26 cellular contexts compared by ENCODE assay signal in genomic region chr21:41964171-41964570, GRCh38.
"Had no signal": no experiment of that assay in that cellular context is flagged by ENCODE, and none has a peak within 500 bp of the region (broad histone marks: within the 10 kb centered on the region; RNA-seq: fewer than 3 reads in every experiment).

No MANE protein-coding gene starts in this region.

- H3K4me1 ChIP-seq: uterus had no signal

- H2AFZ ChIP-seq: neural progenitor cell had no signal

- H3K9ac ChIP-seq: neural progenitor cell had no signal

- DNase-seq: activated CD4-positive, alpha-beta T cell treated with anti-CD3 and anti-CD28 coated beads for 36 hours; activated CD4-positive, CD25-positive, alpha-beta regulatory T cell; activated CD8-positive, alpha-beta T cell treated with anti-CD3 and anti-CD28 coated beads, Interleukin-2, amount 10 ng/mL, durations not matched to agents 7 days and 5 days; activated naive CD8-positive, alpha-beta T cell treated with anti-CD3 and anti-CD28 coated beads, Interleukin-2, amount 50 U/mL, for 24 hours; amygdala; caudate nucleus; mammary epithelial cell; midbrain; naive thymus-derived CD4-positive, alpha-beta T cell; stimulated activated CD4-positive, alpha-beta T cell treated with anti-CD3 and anti-CD28 coated beads, Interleukin-4, amount 100 ng/mL, for 24 hours; T-helper 1 cell had no signal

- ATAC-seq: activated CD4-positive, alpha-beta T cell treated with anti-CD3 and anti-CD28 coated beads for 36 hours; activated CD8-positive, alpha-beta T cell treated with anti-CD3 and anti-CD28 coated beads, Interleukin-2, amount 10 ng/mL, durations not matched to agents 7 days and 5 days; activated naive CD8-positive, alpha-beta T cell treated with anti-CD3 and anti-CD28 coated beads, Interleukin-2, amount 50 U/mL, for 24 hours; naive thymus-derived CD4-positive, alpha-beta T cell; sciatic nerve; stimulated activated effector memory CD8-positive, alpha-beta T cell treated with anti-CD3 and anti-CD28 coated beads, Interleukin-12 subunit alpha, Interleukin-12 subunit beta, amount 100 ng/mL, for 72 hours had no signal

- H3K4me1 Mint-ChIP-seq: activated CD4-positive, alpha-beta T cell treated with anti-CD3 and anti-CD28 coated beads for 36 hours had no signal

- H3K9me3 Mint-ChIP-seq: activated naive CD4-positive, alpha-beta T cell treated with anti-CD3 and anti-CD28 coated beads, Interleukin-2, amount 50 U/mL, for 24 hours; activated naive CD8-positive, alpha-beta T cell treated with anti-CD3 and anti-CD28 coated beads, Interleukin-2, amount 50 U/mL, for 24 hours; activated T-cell treated with anti-CD3 and anti-CD28 coated beads, Interleukin-2, amount 50 U/mL, for 24 hours; stimulated activated effector memory CD8-positive, alpha-beta T cell treated with anti-CD3 and anti-CD28 coated beads, Interleukin-12 subunit alpha, Interleukin-12 subunit beta, amount 100 ng/mL, for 72 hours; stimulated activated naive CD8-positive, alpha-beta T cell treated with anti-CD3 and anti-CD28 coated beads, Interleukin-15, Interleukin-2, amounts not matched to agents 100 ng/mL and 50 ng/mL, for 24 hours; T-helper 2 cell treated with Interferon-gamma antibody and Interleukin-4, amounts not matched to agents 5 μg/mL and 100 μg/mL, for 36 hours; type B pancreatic cell had no signal

- H3K27me3 ChIP-seq: neural progenitor cell, uterus had no signal

- H3K4me3 ChIP-seq: neural progenitor cell, skin epidermis, uterus had no signal

- H3K4me2 ChIP-seq: neural progenitor cell had no signal

- FAIRE-seq: endometrium, frontal cortex, islet of Langerhans had no signal

- H3K9me3 ChIP-seq: uterus had no signal

- H3K27me3 Mint-ChIP-seq: stimulated activated naive CD8-positive, alpha-beta T cell treated with anti-CD3 and anti-CD28 coated beads, Interleukin-15, Interleukin-2, amounts not matched to agents 100 ng/mL and 50 ng/mL, for 24 hours; type B pancreatic cell had no signal

- H3K27ac ChIP-seq: epithelial cell of prostate, neural progenitor cell, skin epidermis, uterus had no signal

- H3K4me3 Mint-ChIP-seq: activated CD4-positive, alpha-beta T cell treated with anti-CD3 and anti-CD28 coated beads for 36 hours; activated CD8-positive, alpha-beta T cell treated with anti-CD3 and anti-CD28 coated beads, Interleukin-2, amount 10 ng/mL, durations not matched to agents 7 days and 5 days; activated naive CD4-positive, alpha-beta T cell treated with anti-CD3 and anti-CD28 coated beads, Interleukin-2, amount 50 U/mL, for 24 hours; activated naive CD8-positive, alpha-beta T cell treated with anti-CD3 and anti-CD28 coated beads, Interleukin-2, amount 50 U/mL, for 24 hours; activated T-cell treated with anti-CD3 and anti-CD28 coated beads, Interleukin-2, amount 50 U/mL, for 24 hours; naive thymus-derived CD4-positive, alpha-beta T cell; neural progenitor cell; stimulated activated effector memory CD8-positive, alpha-beta T cell treated with anti-CD3 and anti-CD28 coated beads, Interleukin-12 subunit alpha, Interleukin-12 subunit beta, amount 100 ng/mL, for 72 hours; stimulated activated naive CD8-positive, alpha-beta T cell treated with anti-CD3 and anti-CD28 coated beads, Interleukin-15, Interleukin-2, amounts not matched to agents 100 ng/mL and 50 ng/mL, for 24 hours; T-helper 2 cell treated with Interferon-gamma antibody and Interleukin-4, amounts not matched to agents 5 μg/mL and 100 μg/mL, for 36 hours; type B pancreatic cell had no signal

- H3K36me3 ChIP-seq: neural progenitor cell, uterus had no signal

- H3K36me3 Mint-ChIP-seq: activated naive CD4-positive, alpha-beta T cell treated with anti-CD3 and anti-CD28 coated beads, Interleukin-2, amount 50 U/mL, for 24 hours; naive thymus-derived CD4-positive, alpha-beta T cell; neural progenitor cell; stimulated activated effector memory CD8-positive, alpha-beta T cell treated with anti-CD3 and anti-CD28 coated beads, Interleukin-12 subunit alpha, Interleukin-12 subunit beta, amount 100 ng/mL, for 72 hours; type B pancreatic cell had no signal

- H3K27ac Mint-ChIP-seq: activated CD4-positive, alpha-beta T cell treated with anti-CD3 and anti-CD28 coated beads for 36 hours; activated CD8-positive, alpha-beta T cell treated with anti-CD3 and anti-CD28 coated beads, Interleukin-2, amount 10 ng/mL, durations not matched to agents 7 days and 5 days; activated naive CD4-positive, alpha-beta T cell treated with anti-CD3 and anti-CD28 coated beads, Interleukin-2, amount 50 U/mL, for 24 hours; activated naive CD8-positive, alpha-beta T cell treated with anti-CD3 and anti-CD28 coated beads, Interleukin-2, amount 50 U/mL, for 24 hours; activated T-cell treated with anti-CD3 and anti-CD28 coated beads, Interleukin-2, amount 50 U/mL, for 24 hours; naive thymus-derived CD4-positive, alpha-beta T cell; neural progenitor cell; progenitor cell of endocrine pancreas; stimulated activated effector memory CD8-positive, alpha-beta T cell treated with anti-CD3 and anti-CD28 coated beads, Interleukin-12 subunit alpha, Interleukin-12 subunit beta, amount 100 ng/mL, for 72 hours; stimulated activated naive CD8-positive, alpha-beta T cell treated with anti-CD3 and anti-CD28 coated beads, Interleukin-15, Interleukin-2, amounts not matched to agents 100 ng/mL and 50 ng/mL, for 24 hours; T-helper 2 cell treated with Interferon-gamma antibody and Interleukin-4, amounts not matched to agents 5 μg/mL and 100 μg/mL, for 36 hours; type B pancreatic cell had no signal
